26 cellular contexts compared by ENCODE assay signal in genomic region chr11:131498631-131499053, GRCh38.
DNase-seq lines count a peak whose midpoint lies in the region; FAIRE-seq and TF ChIP-seq lines count a peak whose summit lies in the region.
"Had no signal": no experiment of that assay in that cellular context is flagged by ENCODE, and none has a peak within 500 bp of the region (broad histone marks: within the 10 kb centered on the region; RNA-seq: fewer than 3 reads in every experiment).

No MANE protein-coding gene starts in this region.

- CTCF ChIA-PET in A673 (lab: Charles Lee): no interaction called here

- H3K4me3 ChIP-seq in A673 (ENCODE audit: low read depth, low read length, poor library complexity, severe bottlenecking): no peak overlapping the region
- H3K4me3 ChIP-seq: gastrocnemius medialis, PC-9, SK-N-MC, upper lobe of right lung had no signal

- H3K9me3 ChIP-seq in A673 (ENCODE audit: low read depth, low read length, poor library complexity, severe bottlenecking): no peaks in the 10 kb centered on the region
- H3K9me3 ChIP-seq: gastrocnemius medialis, upper lobe of right lung had no signal

- H3K27ac ChIP-seq in cingulate gyrus (ENCODE audit: low read depth, low read length) (peak overlapping the region; percentile 62), A673 (ENCODE audit: low read depth, low read length, poor library complexity, severe bottlenecking) (no peak overlapping the region)
- H3K27ac ChIP-seq: gastrocnemius medialis, PC-9, SK-N-MC, upper lobe of right lung had no signal

- no peaks in the 10 kb centered on the region for H3K4me1 ChIP-seq in A673 (ENCODE audit: insufficient read depth, low read length, poor library complexity, severe bottlenecking)
- H3K4me1 ChIP-seq: upper lobe of right lung had no signal

- no TSS peak for BruUV-seq in A673 (replicated peaks; lab: Mats Ljungman, UMichigan)

- H3K36me3 ChIP-seq in A673 (ENCODE audit: insufficient read depth, low read length, poor library complexity, severe bottlenecking): no peaks in the 10 kb centered on the region
- H3K36me3 ChIP-seq: gastrocnemius medialis, upper lobe of right lung had no signal

- POLR2A ChIA-PET in A673 (lab: Charles Lee; ENCODE audit: low non-redundant PET): no interaction called here

- peak; percentile 97 to 98 for DNase-seq in NCI-H526 (lab: John Stamatoyannopoulos, UW)
- DNase-seq in inferior parietal cortex (ENCODE audit: extremely low spot score): peak; percentile 57
- peak; percentile 90 for DNase-seq in putamen (ENCODE audit: low spot score)
- no peak for DNase-seq in NCI-H774 (lab: John Stamatoyannopoulos, UW)
- DNase-seq in urothelium cell line (ENCODE audit: low spot score): no peak
- DNase-seq in NCI-H1436 treated with DMSO at 0.1 percent for 48 hours (lab: John Stamatoyannopoulos, UW): no peak
- no peak for DNase-seq in A673 (ENCODE audit: low spot score)
- DNase-seq: activated B cell treated with CpG ODN at 0.5 μM for 24 hours; activated CD4-positive, alpha-beta T cell treated with anti-CD3 and anti-CD28 coated beads, Interleukin-2, amount 10 ng/mL, durations not matched to agents 7 days and 5 days; activated gamma-delta T cell; activated T-cell treated with anti-CD3 and anti-CD28 coated beads, Interleukin-2, amount 50 U/mL, for 24 hours; Calu3; DMS79; gastrocnemius medialis; GF-D8; natural killer cell; NCI-H1105; NCI-H1930; NCI-H524; PC-9; T-helper 1 cell; upper lobe of right lung had no signal

- intact Hi-C loops in A673 (cut with micrococcal nuclease; ENCODE audit: unreplicated experiment): no loop called here

- no peak for TF ChIP-seq CTCF in A673 (conservative IDR thresholded peaks at IDR 0.05; ENCODE audit: low read depth, low read length)

- no peak for FAIRE-seq in urothelium cell line (lab: Jason Lieb, UNC)
- FAIRE-seq: endothelial cell of umbilical vein, keratinocyte had no signal

- peaks cover 39% of the 10 kb centered on the region for H3K27me3 ChIP-seq in A673 (replicated peaks; ENCODE audit: insufficient read depth, low read depth, low read length, poor library complexity)
- H3K27me3 ChIP-seq: gastrocnemius medialis, upper lobe of right lung had no signal

Comparison
In these comparisons a context has a peak if more than half of its experiments do, and no peak if none do; other contexts are left out.
1. DNase-seq: peak in NCI-H526 (2 of 2), inferior parietal cortex (single experiment) and putamen (single experiment); none in NCI-H774 (single experiment), urothelium cell line (single experiment), NCI-H1436 treated with DMSO at 0.1 percent for 48 hours (single experiment) and A673 (single experiment).